ENCODE assay signal across 8 cellular contexts in genomic region chr11:35146074-35146521, GRCh38. TPM values are rescaled to one million over a fixed set of nuclear protein-coding genes. Genes with fewer than 3 reads are reported as not detected.
DNase-seq lines count a peak whose midpoint lies in the region; ATAC-seq, FAIRE-seq and TF ChIP-seq lines count a peak whose summit lies in the region.

No MANE protein-coding gene starts in this region.

- H3K27me3 ChIP-seq in osteoblast (ENCODE audit: insufficient read depth, low read length) = no peaks in the 10 kb centered on the region

- TF ChIP-seq CTCF in osteoblast (IDR thresholded peaks at IDR 0.05; ENCODE audit: extremely low read depth, low read depth, low read length) = no peak

- ATAC-seq in HG03064 (IDR thresholded peaks at IDR 0.05; ENCODE audit: low read depth, unreplicated experiment) = peak; percentile 42

- peaks cover 72% of the 10 kb centered on the region for H4K20me1 ChIP-seq in osteoblast (ENCODE audit: insufficient read depth, low read length)

- H2AFZ ChIP-seq in osteoblast (ENCODE audit: low read length) = no peak overlapping the region

- peak; percentile 81 for FAIRE-seq in GM18507 (lab: Jason Lieb, UNC)
- FAIRE-seq in frontal cortex (lab: Jason Lieb, UNC) = no peak

- peaks cover 72% of the 10 kb centered on the region for H3K4me1 ChIP-seq in osteoblast (ENCODE audit: insufficient read depth, low read length)

- H3K9me3 ChIP-seq in osteoblast (ENCODE audit: low read depth, low read length) = no peaks in the 10 kb centered on the region

- H3K4me3 ChIP-seq in osteoblast (ENCODE audit: insufficient read depth, low read length) = no peak overlapping the region

- peak overlapping the region; percentile 83 for H3K27ac ChIP-seq in osteoblast (ENCODE audit: low read depth, low read length)

- H3K4me2 ChIP-seq in osteoblast (ENCODE audit: insufficient read depth, low read length) = peak overlapping the region; percentile 7

- DNase-seq in GM18507 (ENCODE audit: extremely low spot score, insufficient read length, low read depth) (no peak), osteoblast (ENCODE audit: insufficient read length, low spot score, missing footprints) (no peak), NCI-H1048 (lab: John Stamatoyannopoulos, UW) (no peak), frontal cortex (ENCODE audit: low spot score in 2 of 2) (no peak), NCI-H2029 treated with DMSO at 0.1 percent for 48 hours (lab: John Stamatoyannopoulos, UW) (no peak), NOMO-1 (lab: John Stamatoyannopoulos, UW; ENCODE audit: unreplicated experiment in 2 of 2) (no peak)
- DNase-seq in activated CD8-positive, alpha-beta memory T cell treated with anti-CD3 and anti-CD28 coated beads, Interleukin-2, amount 50 U/mL, for 1 hour (ENCODE audit: extremely low read depth) = peak; percentile 65

- peaks cover 42% of the 10 kb centered on the region for H3K36me3 ChIP-seq in osteoblast (ENCODE audit: insufficient read depth, low read length)

- H3K79me2 ChIP-seq in osteoblast (ENCODE audit: insufficient read depth, low read length) = peaks cover 97% of the 10 kb centered on the region

RNA-seq across cellular contexts. Expression of gene CD44, which starts 7.1 kb away (rescaled TPM):
- total RNA-seq in osteoblast (238 and 268 TPM in 2 replicates), frontal cortex (4.1 TPM)

Comparison
In these comparisons a context has a peak if more than half of its experiments do, and no peak if none do; other contexts are left out.
1. RNA of gene CD44, which starts 7.1 kb away (total RNA-seq): 238 to 268 TPM in osteoblast; 4.1 TPM in frontal cortex (single experiment); every median in the first group is over 10 times any median in the second.